Comparison of ENCODE assay signal across 10 cellular contexts in genomic region chr7:137981668-137982067, GRCh38. TPM values are rescaled to one million over a fixed set of nuclear protein-coding genes. Genes with fewer than 3 reads are reported as not detected.
DNase-seq lines count a peak whose midpoint lies in the region; ATAC-seq and TF ChIP-seq lines count a peak whose summit lies in the region.
"Had no signal": no experiment of that assay in that cellular context is flagged by ENCODE, and none has a peak within 500 bp of the region (broad histone marks: within the 10 kb centered on the region; RNA-seq: fewer than 3 reads in every experiment).

No MANE protein-coding gene starts in this region.

- peaks cover 23 to 32% (median 26%) of the 10 kb centered on the region in 3 donors for H3K4me1 Mint-ChIP-seq in CD8-positive, alpha-beta memory T cell

- H2BK15ac ChIP-seq in mesenchymal stem cell (ENCODE audit: low read depth, poor library complexity, severe bottlenecking), result no peak overlapping the region

- H2AFZ ChIP-seq in mesenchymal stem cell (ENCODE audit: low read depth, low read length), result no peak overlapping the region

- ATAC-seq in GM21367 (IDR thresholded peaks at IDR 0.05; ENCODE audit: unreplicated experiment) (peak; percentile 69), HG03432 (IDR thresholded peaks at IDR 0.05; ENCODE audit: unreplicated experiment) (peak; percentile 74)

- H2BK120ac ChIP-seq in mesenchymal stem cell (ENCODE audit: low read depth, low read length), result no peak overlapping the region

- TF ChIP-seq CTCF in GM10248 (IDR thresholded peaks at IDR 0.05; ENCODE audit: control extremely low read depth, extremely low read depth, low read depth, missing control alignments), result no peak

- H3K4ac ChIP-seq in mesenchymal stem cell (ENCODE audit: low read depth in 1 of 2, low read length in 2 of 2), result no peak overlapping the region

- DNase-seq in GM10248 (ENCODE audit: extremely low spot score), result peak; percentile 56
- DNase-seq in mesenchymal stem cell, result no peak
- no peak for DNase-seq in NCI-H2227 (lab: John Stamatoyannopoulos, UW; ENCODE audit: unreplicated experiment)
- no peak for DNase-seq in CD8-positive, alpha-beta memory T cell
- no peak for DNase-seq in NCI-H1417 (lab: John Stamatoyannopoulos, UW)
- DNase-seq in ecto neural progenitor cell (ENCODE audit: low spot score), result no peak
- DNase-seq: EL had no signal

- peaks cover 6 to 7% of the 10 kb centered on the region in 2 experiments for H3K36me3 ChIP-seq in mesenchymal stem cell (ENCODE audit: control insufficient read depth in 1 of 2, insufficient read depth in 2 of 2, low read depth in 1 of 2, low read length in 2 of 2)
- H3K36me3 ChIP-seq in CD8-positive, alpha-beta memory T cell (ENCODE audit: insufficient read depth, low read length), result no peaks in the 10 kb centered on the region

- no peak overlapping the region for H3K4me3 ChIP-seq in mesenchymal stem cell (ENCODE audit: insufficient read depth in 1 of 2, low read depth in 1 of 2, low read length in 2 of 2)
- H3K4me3 ChIP-seq in CD8-positive, alpha-beta memory T cell (ENCODE audit: low read length), result no peak overlapping the region

- H3K27ac ChIP-seq in mesenchymal stem cell (ENCODE audit: low read length, poor library complexity, severe bottlenecking), result no peak overlapping the region
- H3K27ac ChIP-seq in CD8-positive, alpha-beta memory T cell (ENCODE audit: low read depth, low read length), result no peak overlapping the region

- H3K4me2 ChIP-seq in mesenchymal stem cell (ENCODE audit: low read length, poor library complexity, severe bottlenecking), result no peak overlapping the region

- POLR2A ChIA-PET in GM10248 (lab: Yijun Ruan, JAX), result interaction anchor here (0.8 to 1.1 kb wide), 3 partner anchors 11 to 34 kb away, joined by 3 read pairs; no protein-coding TSS in a partner anchor
- POLR2A ChIA-PET in CD8-positive, alpha-beta memory T cell (lab: Charles Lee), result no interaction called here

- no peak overlapping the region for H3K18ac ChIP-seq in mesenchymal stem cell (ENCODE audit: low read depth in 1 of 2, low read length in 2 of 2)

- H3K4me3 Mint-ChIP-seq in CD8-positive, alpha-beta memory T cell, result no peak overlapping the region
- H3K4me3 Mint-ChIP-seq: stimulated activated naive CD8-positive, alpha-beta T cell treated with anti-CD3 and anti-CD28 coated beads, Interleukin-15, Interleukin-2, amounts not matched to agents 100 ng/mL and 50 ng/mL, for 24 hours had no signal

- CTCF ChIA-PET in GM10248 (lab: Yijun Ruan, JAX), result interaction anchor here (0.6 to 4.9 kb wide), 14 partner anchors 9 to 326 kb away, joined by 3 to 34 read pairs (median 6); partner anchors contain the start of gene CREB3L2
- CTCF ChIA-PET in CD8-positive, alpha-beta memory T cell (lab: Charles Lee), result interaction anchor here (0.6 to 0.7 kb wide), 2 partner anchors 12 to 160 kb away, joined by 3 read pairs; no protein-coding TSS in a partner anchor

- no peak overlapping the region for H2BK12ac ChIP-seq in mesenchymal stem cell (ENCODE audit: low read length in 2 of 2)

- 84% methylated on average over 4 of the region's 4 CpGs for WGBS in mesenchymal stem cell

- peak overlapping the region; percentile 21 for H2AK5ac ChIP-seq in mesenchymal stem cell (ENCODE audit: low read length, severe bottlenecking)

- peaks cover 35% of the 10 kb centered on the region for H3K4me1 ChIP-seq in mesenchymal stem cell (ENCODE audit: control insufficient read depth, insufficient read depth, low read depth, low read length)
- H3K4me1 ChIP-seq in CD8-positive, alpha-beta memory T cell (ENCODE audit: insufficient read depth, low read length), result no peaks in the 10 kb centered on the region

- no peak overlapping the region for H3K23ac ChIP-seq in mesenchymal stem cell (ENCODE audit: low read length in 2 of 2)

- H4K91ac ChIP-seq in mesenchymal stem cell (ENCODE audit: low read length), result no peak overlapping the region

- no peaks in the 10 kb centered on the region for H3K79me1 ChIP-seq in mesenchymal stem cell (replicated peaks; ENCODE audit: low read length, poor library complexity, severe bottlenecking)

- peak overlapping the region; percentile 63 for H3K9ac ChIP-seq in mesenchymal stem cell (ENCODE audit: low read length)

- no peaks in the 10 kb centered on the region for H3K9me3 ChIP-seq in mesenchymal stem cell (ENCODE audit: control insufficient read depth, low read length)
- no peaks in the 10 kb centered on the region for H3K9me3 ChIP-seq in CD8-positive, alpha-beta memory T cell (ENCODE audit: low read length)

- no peak overlapping the region for H3K27ac Mint-ChIP-seq in CD8-positive, alpha-beta memory T cell
- H3K27ac Mint-ChIP-seq: stimulated activated naive CD8-positive, alpha-beta T cell treated with anti-CD3 and anti-CD28 coated beads, Interleukin-15, Interleukin-2, amounts not matched to agents 100 ng/mL and 50 ng/mL, for 24 hours had no signal

- peaks cover 0 to 9% (median 7%) of the 10 kb centered on the region in 5 donors for H3K9me3 Mint-ChIP-seq in CD8-positive, alpha-beta memory T cell

- no peak overlapping the region for H3K14ac ChIP-seq in mesenchymal stem cell (ENCODE audit: low read length in 2 of 2)

- peaks cover 19 to 29% (median 25%) of the 10 kb centered on the region in 3 donors for H3K36me3 Mint-ChIP-seq in CD8-positive, alpha-beta memory T cell

- H2BK5ac ChIP-seq in mesenchymal stem cell (ENCODE audit: low read depth, low read length, poor library complexity, severe bottlenecking), result no peak overlapping the region

- no peaks in the 10 kb centered on the region for H3K27me3 Mint-ChIP-seq in CD8-positive, alpha-beta memory T cell
- H3K27me3 Mint-ChIP-seq: stimulated activated naive CD8-positive, alpha-beta T cell treated with anti-CD3 and anti-CD28 coated beads, Interleukin-15, Interleukin-2, amounts not matched to agents 100 ng/mL and 50 ng/mL, for 24 hours had no signal

- peak overlapping the region; percentile 68 for H4K8ac ChIP-seq in mesenchymal stem cell (ENCODE audit: low read length)

- H3K27me3 ChIP-seq in mesenchymal stem cell (ENCODE audit: control insufficient read depth in 1 of 2, insufficient read depth in 1 of 2, low read length in 2 of 2), result no peaks in the 10 kb centered on the region
- H3K27me3 ChIP-seq in CD8-positive, alpha-beta memory T cell (ENCODE audit: insufficient read depth, low read length, poor library complexity, severe bottlenecking), result no peaks in the 10 kb centered on the region

RNA-seq across cellular contexts. Expression of gene CREB3L2, which starts 20.2 kb away (rescaled TPM):
- polyA plus RNA-seq in mesenchymal stem cell (2013, experiment 1 of 2), result 52.7 TPM
- polyA plus RNA-seq in mesenchymal stem cell (2013, experiment 2 of 2), result 51.1 TPM
- total RNA-seq in CD8-positive, alpha-beta memory T cell, result 10 to 100 TPM; 23.9 to 25.0 TPM
- 12.5 TPM for polyA plus RNA-seq in CD8-positive, alpha-beta memory T cell
